ENCODE assay signal across 18 cellular contexts in genomic region chr22:35133702-35134395, GRCh38.
"Had no signal": no experiment of that assay in that cellular context is flagged by ENCODE, and none has a peak within 500 bp of the region (broad histone marks: within the 10 kb centered on the region; RNA-seq: fewer than 3 reads in every experiment).

No MANE protein-coding gene starts in this region.

- H3K27ac Mint-ChIP-seq: activated naive CD4-positive, alpha-beta T cell treated with anti-CD3 and anti-CD28 coated beads, Interleukin-2, amount 50 U/mL, for 72 hours; activated T-cell treated with anti-CD3 and anti-CD28 coated beads, Interleukin-2, amount 50 U/mL, for 72 hours; memory B cell; nephron; stimulated activated naive CD8-positive, alpha-beta T cell treated with anti-CD3 and anti-CD28 coated beads, Interleukin-15, Interleukin-2, amounts not matched to agents 100 ng/mL and 50 ng/mL, for 24 hours had no signal

- H3K27me3 ChIP-seq: adrenal gland, right atrium auricular region had no signal

- H3K4me1 Mint-ChIP-seq: memory B cell, nephron had no signal

- H3K36me3 Mint-ChIP-seq: activated naive CD4-positive, alpha-beta T cell treated with anti-CD3 and anti-CD28 coated beads, Interleukin-2, amount 50 U/mL, for 72 hours; memory B cell had no signal

- H3K4me3 Mint-ChIP-seq: activated T-cell treated with anti-CD3 and anti-CD28 coated beads, Interleukin-2, amount 50 U/mL, for 72 hours; memory B cell; nephron; stimulated activated naive CD8-positive, alpha-beta T cell treated with anti-CD3 and anti-CD28 coated beads, Interleukin-15, Interleukin-2, amounts not matched to agents 100 ng/mL and 50 ng/mL, for 24 hours had no signal

- H3K9me3 ChIP-seq: adrenal gland, breast epithelium, heart right ventricle, right atrium auricular region had no signal

- ATAC-seq: activated naive CD4-positive, alpha-beta T cell treated with anti-CD3 and anti-CD28 coated beads, Interleukin-2, amount 50 U/mL, for 72 hours; activated T-cell treated with anti-CD3 and anti-CD28 coated beads, Interleukin-2, amount 50 U/mL, for 72 hours; esophagus mucosa had no signal

- H3K36me3 ChIP-seq: adrenal gland, breast epithelium, heart right ventricle, right atrium auricular region had no signal

- H3K4me1 ChIP-seq: adrenal gland, breast epithelium, right atrium auricular region had no signal

- H3K27ac ChIP-seq: adrenal gland, breast epithelium, heart right ventricle, right atrium auricular region, VCaP had no signal

- H3K9me3 Mint-ChIP-seq: activated naive CD4-positive, alpha-beta T cell treated with anti-CD3 and anti-CD28 coated beads, Interleukin-2, amount 50 U/mL, for 72 hours; activated T-cell treated with anti-CD3 and anti-CD28 coated beads, Interleukin-2, amount 50 U/mL, for 72 hours; memory B cell; nephron; stimulated activated naive CD8-positive, alpha-beta T cell treated with anti-CD3 and anti-CD28 coated beads, Interleukin-15, Interleukin-2, amounts not matched to agents 100 ng/mL and 50 ng/mL, for 24 hours had no signal

- DNase-seq: activated CD4-positive, alpha-beta T cell treated with anti-CD3 and anti-CD28 coated beads, Interleukin-2, amount 50 U/mL, for 4 hours; activated effector memory CD4-positive, alpha-beta T cell treated with anti-CD3 and anti-CD28 coated beads, Interleukin-2, amount 50 U/mL, for 16 hours; activated T-cell treated with anti-CD3 and anti-CD28 coated beads, Interleukin-2, amount 50 U/mL, for 72 hours; adrenal gland; cerebellar nuclear complex; effector CD8-positive, alpha-beta T cell; heart right ventricle; SW 1271; T-helper 2 cell; trophoblast cell had no signal

- H3K4me3 ChIP-seq: adrenal gland, breast epithelium, heart right ventricle, right atrium auricular region had no signal
